In genomic region chr5:6496207-6496584, GRCh38 we compare ENCODE assay signal across 13 cellular contexts. TPM values are rescaled to one million over a fixed set of nuclear protein-coding genes. Genes with fewer than 3 reads are reported as not detected.
DNase-seq lines count a peak whose midpoint lies in the region; ATAC-seq and TF ChIP-seq lines count a peak whose summit lies in the region.
"Had no signal": no experiment of that assay in that cellular context is flagged by ENCODE, and none has a peak within 500 bp of the region (broad histone marks: within the 10 kb centered on the region; RNA-seq: fewer than 3 reads in every experiment).

No MANE protein-coding gene starts in this region.

- DNase-seq in Right ventricle myocardium superior (no peak), right cardiac atrium (no peak), cortex of kidney (lab: John Stamatoyannopoulos, UW) (no peak), OCI-LY7 (ENCODE audit: low spot score) (no peak), SK-N-SH (no peak)
- DNase-seq: mammary epithelial cell, NCI-H187 treated with DMSO at 0.1 percent for 48 hours had no signal

- no peak overlapping the region for H3K4me2 ChIP-seq in OCI-LY7 (ENCODE audit: low read length)
- H3K4me2 ChIP-seq in SK-N-SH = no peak overlapping the region

- no peak for TF ChIP-seq CTCF in OCI-LY7 (conservative IDR thresholded peaks at IDR 0.05; ENCODE audit: low read length)
- no peak for TF ChIP-seq CTCF in SK-N-SH (IDR thresholded peaks at IDR 0.05)

- H3K9ac ChIP-seq in SK-N-SH = no peak overlapping the region

- no peaks in the 10 kb centered on the region for H3K36me3 ChIP-seq in OCI-LY7 (ENCODE audit: insufficient read depth, low read length)
- peaks cover 0 to 11% of the 10 kb centered on the region in 2 experiments for H3K36me3 ChIP-seq in SK-N-SH (replicated peaks in 1 of 2; ENCODE audit: control insufficient read depth in 1 of 2, insufficient read depth in 2 of 2, low read length in 1 of 2)

- no peaks in the 10 kb centered on the region for H3K9me3 Mint-ChIP-seq in stimulated activated naive CD8-positive, alpha-beta T cell treated with anti-CD3 and anti-CD28 coated beads, Interleukin-15, Interleukin-2, amounts not matched to agents 100 ng/mL and 50 ng/mL, for 24 hours
- H3K9me3 Mint-ChIP-seq: activated naive CD4-positive, alpha-beta T cell treated with anti-CD3 and anti-CD28 coated beads, Interleukin-2, amount 50 U/mL, for 24 hours had no signal

- BruUV-seq in OCI-LY7 (replicated peaks; lab: Mats Ljungman, UMichigan) = no TSS peak

- H3K36me3 Mint-ChIP-seq in stimulated activated naive CD8-positive, alpha-beta T cell treated with anti-CD3 and anti-CD28 coated beads, Interleukin-15, Interleukin-2, amounts not matched to agents 100 ng/mL and 50 ng/mL, for 24 hours (ENCODE audit: low read depth) = no peaks in the 10 kb centered on the region
- H3K36me3 Mint-ChIP-seq: activated naive CD4-positive, alpha-beta T cell treated with anti-CD3 and anti-CD28 coated beads, Interleukin-2, amount 50 U/mL, for 24 hours had no signal

- 77% methylated on average over 5 of the region's 5 CpGs for WGBS in right cardiac atrium
- 48% methylated on average over 5 of the region's 5 CpGs for WGBS in SK-N-SH (ENCODE audit: low lambda C conversion rate)

- H2AFZ ChIP-seq in OCI-LY7 (ENCODE audit: low read length) (no peak overlapping the region), SK-N-SH (ENCODE audit: low read depth) (no peak overlapping the region)

- H3K27me3 Mint-ChIP-seq in stimulated activated naive CD8-positive, alpha-beta T cell treated with anti-CD3 and anti-CD28 coated beads, Interleukin-15, Interleukin-2, amounts not matched to agents 100 ng/mL and 50 ng/mL, for 24 hours = peaks cover 14% of the 10 kb centered on the region

- H3K4me1 Mint-ChIP-seq in stimulated activated naive CD8-positive, alpha-beta T cell treated with anti-CD3 and anti-CD28 coated beads, Interleukin-15, Interleukin-2, amounts not matched to agents 100 ng/mL and 50 ng/mL, for 24 hours (ENCODE audit: low read depth) = peaks cover 15% of the 10 kb centered on the region
- H3K4me1 Mint-ChIP-seq: activated naive CD4-positive, alpha-beta T cell treated with anti-CD3 and anti-CD28 coated beads, Interleukin-2, amount 50 U/mL, for 24 hours had no signal

- H3K9me2 ChIP-seq in OCI-LY7 (ENCODE audit: insufficient read depth, low read length) = no peaks in the 10 kb centered on the region
- H3K9me2 ChIP-seq in SK-N-SH = no peaks in the 10 kb centered on the region

- no peaks in the 10 kb centered on the region for H3F3A ChIP-seq in SK-N-SH (replicated peaks; ENCODE audit: insufficient read depth)

- H3K9me3 ChIP-seq in right cardiac atrium (ENCODE audit: control insufficient read depth, low read length) = no peaks in the 10 kb centered on the region
- no peaks in the 10 kb centered on the region for H3K9me3 ChIP-seq in OCI-LY7 (ENCODE audit: low read length)
- H3K9me3 ChIP-seq in SK-N-SH = no peaks in the 10 kb centered on the region

- no peak overlapping the region for H3K27ac ChIP-seq in right cardiac atrium (ENCODE audit: low read length)
- no peak overlapping the region for H3K27ac ChIP-seq in OCI-LY7 (ENCODE audit: low read depth, low read length, poor library complexity, severe bottlenecking)
- H3K27ac ChIP-seq in SK-N-SH (ENCODE audit: low read depth in 2 of 2, low read length in 1 of 2) = peak overlapping the region in 1 of 2 experiments; percentile 22; a peak in 1 of 4 replicates

- peak overlapping the region; percentile 27 for H3K27ac Mint-ChIP-seq in stimulated activated naive CD8-positive, alpha-beta T cell treated with anti-CD3 and anti-CD28 coated beads, Interleukin-15, Interleukin-2, amounts not matched to agents 100 ng/mL and 50 ng/mL, for 24 hours
- H3K27ac Mint-ChIP-seq: activated naive CD4-positive, alpha-beta T cell treated with anti-CD3 and anti-CD28 coated beads, Interleukin-2, amount 50 U/mL, for 24 hours; B cell had no signal

- no peak overlapping the region for H3K4me3 Mint-ChIP-seq in stimulated activated naive CD8-positive, alpha-beta T cell treated with anti-CD3 and anti-CD28 coated beads, Interleukin-15, Interleukin-2, amounts not matched to agents 100 ng/mL and 50 ng/mL, for 24 hours
- H3K4me3 Mint-ChIP-seq: activated naive CD4-positive, alpha-beta T cell treated with anti-CD3 and anti-CD28 coated beads, Interleukin-2, amount 50 U/mL, for 24 hours; B cell had no signal

- no peaks in the 10 kb centered on the region for H4K20me1 ChIP-seq in OCI-LY7 (ENCODE audit: insufficient read depth, low read length)
- no peaks in the 10 kb centered on the region for H4K20me1 ChIP-seq in SK-N-SH (ENCODE audit: insufficient read depth)

- H3K27me3 ChIP-seq in right cardiac atrium (ENCODE audit: control insufficient read depth, insufficient read depth) (no peaks in the 10 kb centered on the region), SK-N-SH (ENCODE audit: insufficient read depth) (no peaks in the 10 kb centered on the region)

- no peaks in the 10 kb centered on the region for H3K79me2 ChIP-seq in OCI-LY7 (ENCODE audit: insufficient read depth, low read depth, low read length)
- no peaks in the 10 kb centered on the region for H3K79me2 ChIP-seq in SK-N-SH (ENCODE audit: insufficient read depth)

- CTCF ChIA-PET in OCI-LY7 (lab: Charles Lee; ENCODE audit: unreplicated experiment) = no interaction called here
- CTCF ChIA-PET in SK-N-SH (lab: Yijun Ruan, JAX) = no interaction called here

- no peak for TF ChIP-seq RAD21 in SK-N-SH (IDR thresholded peaks at IDR 0.05; ENCODE audit: low read length)

- intact Hi-C loops in Right ventricle myocardium superior (cut with DNase I) (no loop called here), right cardiac atrium (cut with DNase I) (no loop called here), OCI-LY7 (cut with micrococcal nuclease; ENCODE audit: unreplicated experiment) (no loop called here)

- no peak for TF ChIP-seq EP300 in SK-N-SH (IDR thresholded peaks at IDR 0.05; ENCODE audit: borderline replicate concordance in 1 of 2, low read depth in 1 of 2, low read length in 1 of 2)

- H3K4me1 ChIP-seq in right cardiac atrium (ENCODE audit: control insufficient read depth, insufficient read depth, low read length) (no peaks in the 10 kb centered on the region), OCI-LY7 (ENCODE audit: insufficient read depth, low read length, poor library complexity, severe bottlenecking) (no peaks in the 10 kb centered on the region), SK-N-SH (ENCODE audit: control insufficient read depth in 1 of 2, insufficient read depth in 2 of 2, low read depth in 1 of 2, low read length in 1 of 2) (peaks cover 0 to 27% of the 10 kb centered on the region in 2 experiments; a peak in 2 of 4 replicates)

- POLR2A ChIA-PET in OCI-LY7 (lab: Charles Lee) = no interaction called here
- POLR2A ChIA-PET in SK-N-SH (lab: Yijun Ruan, JAX) = no interaction called here

- H3K4me3 ChIP-seq in right cardiac atrium (ENCODE audit: low read length) = no peak overlapping the region
- no peak overlapping the region for H3K4me3 ChIP-seq in OCI-LY7 (ENCODE audit: low read depth, low read length, poor library complexity, severe bottlenecking)
- H3K4me3 ChIP-seq in SK-N-SH (ENCODE audit: low read depth in 2 of 2, low read length in 1 of 2) = no peak overlapping the region

- ATAC-seq in Right ventricle myocardium superior (ENCODE audit: poor library complexity) (peak; percentile 21), right cardiac atrium (no peak), GM21717 (IDR thresholded peaks at IDR 0.05; ENCODE audit: unreplicated experiment) (peak; percentile 97), HG03354 (IDR thresholded peaks at IDR 0.05; ENCODE audit: poor library complexity, severe bottlenecking, unreplicated experiment) (peak; percentile 95)

TF ChIP-seq in SK-N-SH, 30 proteins besides CTCF, POLR2A, EP300 and RAD21 (continues in another document):
- TF ChIP-seq SIN3A (IDR thresholded peaks at IDR 0.05; ENCODE audit: borderline replicate concordance, low read depth, low read length) (no peak), TEAD4 (IDR thresholded peaks at IDR 0.05; ENCODE audit: borderline replicate concordance, insufficient read depth) (no peak), MEF2A (IDR thresholded peaks at IDR 0.05; ENCODE audit: borderline replicate concordance, low read depth) (no peak), ZBTB33 (IDR thresholded peaks at IDR 0.05; ENCODE audit: borderline replicate concordance, low read depth) (no peak), GATA2 (CRISPR knock-in tag; IDR thresholded peaks at IDR 0.05) (no peak), NFIC (IDR thresholded peaks at IDR 0.05; ENCODE audit: borderline replicate concordance) (no peak), JUND (IDR thresholded peaks at IDR 0.05) (no peak), GABPA (IDR thresholded peaks at IDR 0.05; ENCODE audit: low read depth) (no peak), PBX3 (IDR thresholded peaks at IDR 0.05) (no peak), POLR2AphosphoS5 (IDR thresholded peaks at IDR 0.05; ENCODE audit: low read depth, low read length) (no peak)

RNA-seq across cellular contexts. Expression of gene UBE2QL1, which starts 47.5 kb away (rescaled TPM):
- total RNA-seq in Right ventricle myocardium superior (22.8 TPM), right cardiac atrium (10 to 100 TPM in 3 of 4 donors, 1 to 10 TPM in 1; 5.5 to 16.7 (median 14.8) TPM), OCI-LY7 (2022) (not detected in 2 replicates)
- polyA plus RNA-seq in right cardiac atrium (9.3 TPM), SK-N-SH (2012; rRNA removed) (0.28 and 0.84 TPM in 2 replicates)
- not detected in 2 replicates for total RNA-seq in OCI-LY7 (2014; rRNA removed; shearing (Covaris generic))
- 0.94 and 1.8 TPM in 2 replicates for polyA plus RNA-seq in SK-N-SH (2012; cell fraction: cytosol; rRNA removed)
- polyA plus RNA-seq in SK-N-SH (2012; cell fraction: nucleus; rRNA removed) = 0.36 and 0.55 TPM in 2 replicates
- total RNA-seq: epithelial cell of proximal tubule had no signal

Comparison
In these comparisons a context has a peak if more than half of its experiments do, and no peak if none do; other contexts are left out.
1. ATAC-seq: peak in Right ventricle myocardium superior (single experiment), GM21717 (single experiment) and HG03354 (single experiment); none in right cardiac atrium (0 of 2).
2. RNA of gene UBE2QL1, which starts 47.5 kb away (total RNA-seq): 22.8 TPM in Right ventricle myocardium superior (single experiment) and 5.5 to 16.7 TPM in right cardiac atrium; not detected in OCI-LY7; every median in the first group is over 4 times any median in the second.